ENCODE assay signal across 8 cellular contexts in genomic region chr6:158605266-158605878, GRCh38. TPM values are rescaled to one million over a fixed set of nuclear protein-coding genes. Genes with fewer than 3 reads are reported as not detected.
DNase-seq lines count a peak whose midpoint lies in the region; ATAC-seq and TF ChIP-seq lines count a peak whose summit lies in the region.

No MANE protein-coding gene starts in this region.

- H3K9me3 Mint-ChIP-seq in endothelial cell (ENCODE audit: unreplicated experiment), result no peaks in the 10 kb centered on the region
- no peaks in the 10 kb centered on the region for H3K9me3 Mint-ChIP-seq in stimulated activated memory B cell treated with anti-CD40 and anti-IgM and Interleukin-4, amounts not matched to agents 10 μg/mL and 1 μg/mL and 100 μg/mL, for 72 hours

- H3K27ac Mint-ChIP-seq in endothelial cell (ENCODE audit: unreplicated experiment), result no peak overlapping the region
- H3K27ac Mint-ChIP-seq in stimulated activated memory B cell treated with anti-CD40 and anti-IgM and Interleukin-4, amounts not matched to agents 10 μg/mL and 1 μg/mL and 100 μg/mL, for 72 hours, result no peak overlapping the region

- H3K9me3 ChIP-seq in HEK293 (ENCODE audit: control insufficient read depth, insufficient read depth, low read depth, low read length), result no peaks in the 10 kb centered on the region

- H3K36me3 Mint-ChIP-seq in endothelial cell (ENCODE audit: low read depth, unreplicated experiment), result peaks cover 37% of the 10 kb centered on the region
- peaks cover 47% of the 10 kb centered on the region for H3K36me3 Mint-ChIP-seq in stimulated activated memory B cell treated with anti-CD40 and anti-IgM and Interleukin-4, amounts not matched to agents 10 μg/mL and 1 μg/mL and 100 μg/mL, for 72 hours

- CTCF ChIA-PET in HEK293 (lab: Yijun Ruan, JAX), result interaction anchor here (0.5 to 4.2 kb wide), 28 partner anchors 9 to 957 kb away, joined by 3 to 39 read pairs (median 4); partner anchors contain the start of gene DYNLT1

- no peak for ATAC-seq in stimulated activated memory B cell treated with anti-CD40 and anti-IgM and Interleukin-4, amounts not matched to agents 10 μg/mL and 1 μg/mL and 100 μg/mL, for 72 hours

- DNase-seq in CD1c-positive myeloid dendritic cell (ENCODE audit: extremely low spot score), result peak; percentile 60
- peak; percentile 47 for DNase-seq in NCI-H774 (lab: John Stamatoyannopoulos, UW)
- peak; percentile 9 to 27 for DNase-seq in activated CD8-positive, alpha-beta memory T cell treated with anti-CD3 and anti-CD28 coated beads for 1 hour (ENCODE audit: extremely low read depth in 1 of 2, low read depth in 1 of 2)
- peak; percentile 79 for DNase-seq in endothelial cell (ENCODE audit: low spot score)
- DNase-seq in middle frontal gyrus (ENCODE audit: extremely low spot score, low spot score), result peak; percentile 51
- DNase-seq in stimulated activated CD8-positive, alpha-beta memory T cell treated with anti-CD3 and anti-CD28 coated beads, Interleukin-7, amount 100 ng/mL, for 24 hours (ENCODE audit: low read depth), result peak; percentile 17

- H3K4me1 ChIP-seq in HEK293 (ENCODE audit: control insufficient read depth, insufficient read depth, low read length), result no peaks in the 10 kb centered on the region

- no peaks in the 10 kb centered on the region for H3K27me3 Mint-ChIP-seq in endothelial cell (ENCODE audit: unreplicated experiment)
- no peaks in the 10 kb centered on the region for H3K27me3 Mint-ChIP-seq in stimulated activated memory B cell treated with anti-CD40 and anti-IgM and Interleukin-4, amounts not matched to agents 10 μg/mL and 1 μg/mL and 100 μg/mL, for 72 hours

- POLR2A ChIA-PET in HEK293 (lab: Yijun Ruan, JAX), result interaction anchor here (0.7 kb wide), 1 partner anchor 310 kb away, joined by 11 read pairs; no protein-coding TSS in a partner anchor

- no peaks in the 10 kb centered on the region for H3K4me1 Mint-ChIP-seq in endothelial cell (ENCODE audit: unreplicated experiment)
- peaks cover 8% of the 10 kb centered on the region for H3K4me1 Mint-ChIP-seq in stimulated activated memory B cell treated with anti-CD40 and anti-IgM and Interleukin-4, amounts not matched to agents 10 μg/mL and 1 μg/mL and 100 μg/mL, for 72 hours

- TF ChIP-seq CTCF in HEK293 (tag by site-specific recombination; IDR thresholded peaks at IDR 0.05) (no peak; the same call in 1 of the 2 replicates), endothelial cell (IDR thresholded peaks at IDR 0.05; ENCODE audit: unreplicated experiment) (peak; percentile 72)

- H3K4me3 Mint-ChIP-seq in endothelial cell (ENCODE audit: unreplicated experiment), result no peak overlapping the region
- no peak overlapping the region for H3K4me3 Mint-ChIP-seq in stimulated activated memory B cell treated with anti-CD40 and anti-IgM and Interleukin-4, amounts not matched to agents 10 μg/mL and 1 μg/mL and 100 μg/mL, for 72 hours

- no peak overlapping the region for H3K27ac ChIP-seq in HEK293 (ENCODE audit: extremely low read depth, low read depth, low read length)

- no peak overlapping the region for H3K4me3 ChIP-seq in HEK293 (ENCODE audit: low read depth, low read length)

- peaks cover 10 to 66% of the 10 kb centered on the region in 2 experiments; a peak in 2 of 3 replicates for H3K36me3 ChIP-seq in HEK293 (ENCODE audit: control insufficient read depth in 2 of 2, insufficient read depth in 1 of 2, low read length in 2 of 2)

TF ChIP-seq in HEK293, 187 proteins besides CTCF, POLR2A, EP300 and RAD21:
- TF ChIP-seq ZNF138 (tag by site-specific recombination; IDR thresholded peaks at IDR 0.05; ENCODE audit: borderline replicate concordance), result no peak
- no peak for TF ChIP-seq TCF7L2 (IDR thresholded peaks at IDR 0.05; ENCODE audit: borderline replicate concordance, low read depth, low read length)
- no peak for TF ChIP-seq YY2 (tag by site-specific recombination; IDR thresholded peaks at IDR 0.05)
- TF ChIP-seq ZNF660 (tag by site-specific recombination; IDR thresholded peaks at IDR 0.05), result 0 out of 2 replicates have a peak, but pooled peaks have one; percentile 12
- no peak for TF ChIP-seq ZNF449 (tag by site-specific recombination; IDR thresholded peaks at IDR 0.05)
- TF ChIP-seq ZNF132 (tag by site-specific recombination; IDR thresholded peaks at IDR 0.05; ENCODE audit: borderline replicate concordance), result no peak
- TF ChIP-seq ZNF157 (tag by site-specific recombination; IDR thresholded peaks at IDR 0.05), result no peak
- peak; percentile 32; the same call in 1 of the 2 replicates for TF ChIP-seq ZNF654 (tag by site-specific recombination; IDR thresholded peaks at IDR 0.05; ENCODE audit: low read depth)

RNA-seq across cellular contexts. Expression of gene DYNLT1, which starts 39.2 kb away (rescaled TPM):
- total RNA-seq in endothelial cell (ENCODE audit: unreplicated experiment), result 115 TPM

RNA-seq across cellular contexts. Expression of gene SYTL3, which starts 44.5 kb away (rescaled TPM):
- total RNA-seq in endothelial cell (ENCODE audit: unreplicated experiment), result 0.77 TPM

RNA-seq across cellular contexts. Expression of gene TMEM181, which starts 45.5 kb away (rescaled TPM):
- 29.5 TPM for total RNA-seq in endothelial cell (ENCODE audit: unreplicated experiment)

Comparison
In these comparisons a context has a peak if more than half of its experiments do, and no peak if none do; other contexts are left out.
1. DNase-seq: peak in every context shown above with its lines; median percentile 79 in endothelial cell; 60 in CD1c-positive myeloid dendritic cell; 51 in middle frontal gyrus; 47 in NCI-H774; 18 in activated CD8-positive, alpha-beta memory T cell treated with anti-CD3 and anti-CD28 coated beads for 1 hour; 17 in stimulated activated CD8-positive, alpha-beta memory T cell treated with anti-CD3 and anti-CD28 coated beads, Interleukin-7, amount 100 ng/mL, for 24 hours.